ENCODE assay signal across 1 cellular context in the genomic region with DNA sequence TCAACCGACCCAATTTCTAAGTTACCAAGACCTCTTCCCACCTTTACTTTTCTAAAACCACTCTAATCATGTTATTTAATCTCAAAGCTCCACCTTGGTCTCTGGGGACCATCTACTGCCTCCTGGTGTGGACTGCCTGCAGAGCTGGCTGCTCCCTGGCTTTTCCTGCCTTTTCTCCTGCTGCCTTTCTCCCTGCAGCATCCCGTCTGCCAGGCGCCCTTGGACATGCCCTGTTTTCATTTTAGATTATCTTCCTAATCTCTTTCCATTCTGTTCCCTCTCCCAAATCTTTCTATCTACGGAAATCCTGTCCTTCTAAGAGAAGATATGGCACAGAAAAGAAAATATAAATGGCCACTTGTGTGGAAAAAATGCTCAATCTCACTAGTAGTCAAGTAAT.
TF ChIP-seq lines count a peak whose summit lies in the region.

No MANE protein-coding gene starts in this region.

TF ChIP-seq in SK-N-SH, 30 proteins besides CTCF, POLR2A, EP300 and RAD21 (continued from another document):
- no peak for TF ChIP-seq TCF12 (IDR thresholded peaks at IDR 0.05)
- TF ChIP-seq CHD2 (IDR thresholded peaks at IDR 0.05; ENCODE audit: low read length, partially characterized antibody) = peak; percentile 37
- TF ChIP-seq FOSL2 (IDR thresholded peaks at IDR 0.05; ENCODE audit: borderline replicate concordance, low read depth) = no peak
- no peak for TF ChIP-seq ELF1 (IDR thresholded peaks at IDR 0.05)
- TF ChIP-seq SMC3 (IDR thresholded peaks at IDR 0.05; ENCODE audit: low read depth, low read length) = peak; percentile 25; the same call in 1 of the 2 replicates
- peak; percentile 93 for TF ChIP-seq GATA2 (CRISPR knock-in tag; IDR thresholded peaks at IDR 0.05)
- 0 out of 2 replicates have a peak, but pooled peaks have one; percentile 22 for TF ChIP-seq RCOR1 (IDR thresholded peaks at IDR 0.05; ENCODE audit: low read length)
- no peak for TF ChIP-seq EZH2phosphoT487 (IDR thresholded peaks at IDR 0.05; ENCODE audit: borderline replicate concordance, low read depth)
